ENCODE assay signal across 15 cellular contexts in the genomic region with DNA sequence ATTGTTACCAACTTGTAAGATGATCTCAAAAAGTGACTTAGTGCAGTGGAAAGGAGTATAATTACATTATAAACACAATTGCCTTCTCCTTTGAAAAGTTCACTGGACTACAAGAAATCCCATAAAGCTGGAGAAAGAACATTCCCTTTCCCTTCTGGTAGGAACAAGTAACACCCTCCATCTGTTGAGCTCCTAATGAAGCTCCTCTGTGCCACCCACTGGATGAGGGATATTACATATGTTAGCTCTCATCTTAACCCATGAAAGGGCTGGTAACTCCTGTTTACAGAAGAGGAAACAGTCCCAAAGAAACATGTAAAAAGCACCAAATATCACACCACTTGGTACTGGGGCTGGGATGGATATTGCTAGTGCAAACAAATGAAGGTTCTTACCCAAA. TPM values are rescaled to one million over a fixed set of nuclear protein-coding genes. Genes with fewer than 3 reads are reported as not detected.
DNase-seq lines count a peak whose midpoint lies in the region; ATAC-seq and TF ChIP-seq lines count a peak whose summit lies in the region.
"Had no signal": no experiment of that assay in that cellular context is flagged by ENCODE, and none has a peak within 500 bp of the region (broad histone marks: within the 10 kb centered on the region; RNA-seq: fewer than 3 reads in every experiment).

No MANE protein-coding gene starts in this region.

- H3K27me3 ChIP-seq in suprapubic skin, result no peaks in the 10 kb centered on the region
- H3K27me3 ChIP-seq: SJSA1 had no signal

- H3K9me3 Mint-ChIP-seq in stimulated activated naive CD8-positive, alpha-beta T cell treated with anti-CD3 and anti-CD28 coated beads, Interleukin-15, Interleukin-2, amounts not matched to agents 100 ng/mL and 50 ng/mL, for 24 hours, result no peaks in the 10 kb centered on the region
- H3K9me3 Mint-ChIP-seq in activated naive CD8-positive, alpha-beta T cell treated with anti-CD3 and anti-CD28 coated beads, Interleukin-2, amount 50 U/mL, for 24 hours, result no peaks in the 10 kb centered on the region

- peak overlapping the region; percentile 71 for H3K27ac Mint-ChIP-seq in stimulated activated naive CD8-positive, alpha-beta T cell treated with anti-CD3 and anti-CD28 coated beads, Interleukin-15, Interleukin-2, amounts not matched to agents 100 ng/mL and 50 ng/mL, for 24 hours
- H3K27ac Mint-ChIP-seq in activated naive CD8-positive, alpha-beta T cell treated with anti-CD3 and anti-CD28 coated beads, Interleukin-2, amount 50 U/mL, for 24 hours, result peak overlapping the region; percentile 68

- H3K27me3 Mint-ChIP-seq in stimulated activated naive CD8-positive, alpha-beta T cell treated with anti-CD3 and anti-CD28 coated beads, Interleukin-15, Interleukin-2, amounts not matched to agents 100 ng/mL and 50 ng/mL, for 24 hours, result no peaks in the 10 kb centered on the region
- no peaks in the 10 kb centered on the region for H3K27me3 Mint-ChIP-seq in activated naive CD8-positive, alpha-beta T cell treated with anti-CD3 and anti-CD28 coated beads, Interleukin-2, amount 50 U/mL, for 24 hours

- H3K36me3 ChIP-seq in suprapubic skin, result peaks cover 79% of the 10 kb centered on the region

- H3K4me1 ChIP-seq in suprapubic skin, result peaks cover 6% of the 10 kb centered on the region
- H3K4me1 ChIP-seq: SJSA1 had no signal

- no peak for DNase-seq in stimulated activated naive CD8-positive, alpha-beta T cell treated with anti-CD3 and anti-CD28 coated beads, Interleukin-15, Interleukin-2, amounts not matched to agents 100 U/mL and 50 U/mL, for 24 hours
- DNase-seq in Kasumi-1 (lab: John Stamatoyannopoulos, UW), result peak; percentile 27 to 55
- DNase-seq in activated naive CD8-positive, alpha-beta T cell treated with anti-CD3 and anti-CD28 coated beads, Interleukin-2, amount 50 U/mL, for 24 hours, result no peak
- no peak for DNase-seq in UCSD-AML1 (lab: John Stamatoyannopoulos, UW; ENCODE audit: unreplicated experiment)
- no peak for DNase-seq in T-helper 2 cell
- DNase-seq in suprapubic skin (ENCODE audit: low spot score in 2 of 2), result no peak
- DNase-seq: activated CD8-positive, alpha-beta memory T cell treated with anti-CD3 and anti-CD28 coated beads, Interleukin-2, amount 50 U/mL, for 48 hours; NCI-H1417 treated with DMSO at 0.1 percent for 48 hours; NCI-H526; nucleus accumbens had no signal

- peaks cover 20% of the 10 kb centered on the region for H3K4me1 Mint-ChIP-seq in stimulated activated naive CD8-positive, alpha-beta T cell treated with anti-CD3 and anti-CD28 coated beads, Interleukin-15, Interleukin-2, amounts not matched to agents 100 ng/mL and 50 ng/mL, for 24 hours (ENCODE audit: low read depth)
- peaks cover 21% of the 10 kb centered on the region for H3K4me1 Mint-ChIP-seq in activated naive CD8-positive, alpha-beta T cell treated with anti-CD3 and anti-CD28 coated beads, Interleukin-2, amount 50 U/mL, for 24 hours

- no peak overlapping the region for H3K4me3 ChIP-seq in suprapubic skin
- H3K4me3 ChIP-seq: lung, SJSA1 had no signal

- no peak for TF ChIP-seq POLR2A in suprapubic skin (IDR thresholded peaks at IDR 0.05)

- no peaks in the 10 kb centered on the region for H3K9me3 ChIP-seq in suprapubic skin
- H3K9me3 ChIP-seq: SJSA1 had no signal

- TF ChIP-seq CTCF in suprapubic skin (IDR thresholded peaks at IDR 0.05), result no peak

- no peak for ATAC-seq in stimulated activated naive CD8-positive, alpha-beta T cell treated with anti-CD3 and anti-CD28 coated beads, Interleukin-15, Interleukin-2, amounts not matched to agents 100 U/mL and 50 U/mL, for 24 hours
- peak; percentile 24 for ATAC-seq in activated naive CD8-positive, alpha-beta T cell treated with anti-CD3 and anti-CD28 coated beads, Interleukin-2, amount 50 U/mL, for 24 hours
- no peak for ATAC-seq in HG03521 (IDR thresholded peaks at IDR 0.05; ENCODE audit: unreplicated experiment)

- TF ChIP-seq EP300 in suprapubic skin (IDR thresholded peaks at IDR 0.05), result no peak

- H3K36me3 Mint-ChIP-seq in stimulated activated naive CD8-positive, alpha-beta T cell treated with anti-CD3 and anti-CD28 coated beads, Interleukin-15, Interleukin-2, amounts not matched to agents 100 ng/mL and 50 ng/mL, for 24 hours (ENCODE audit: low read depth), result peaks cover 58% of the 10 kb centered on the region
- H3K36me3 Mint-ChIP-seq in activated naive CD8-positive, alpha-beta T cell treated with anti-CD3 and anti-CD28 coated beads, Interleukin-2, amount 50 U/mL, for 24 hours (ENCODE audit: low read depth), result peaks cover 53% of the 10 kb centered on the region

- no peak overlapping the region for H3K27ac ChIP-seq in suprapubic skin
- H3K27ac ChIP-seq: C4-2B, SJSA1 had no signal

- no peak overlapping the region for H3K4me3 Mint-ChIP-seq in stimulated activated naive CD8-positive, alpha-beta T cell treated with anti-CD3 and anti-CD28 coated beads, Interleukin-15, Interleukin-2, amounts not matched to agents 100 ng/mL and 50 ng/mL, for 24 hours
- no peak overlapping the region for H3K4me3 Mint-ChIP-seq in activated naive CD8-positive, alpha-beta T cell treated with anti-CD3 and anti-CD28 coated beads, Interleukin-2, amount 50 U/mL, for 24 hours

RNA-seq across cellular contexts. Expression of a gene that starts 8.1 kb away (rescaled TPM):
- total RNA-seq in suprapubic skin, result 100 to 1,000 TPM; 106 to 238 (median 209) TPM

RNA-seq across cellular contexts. Expression of a gene that starts 11.8 kb away (rescaled TPM):
- total RNA-seq in suprapubic skin, result 10 to 100 TPM; 24.0 to 35.1 (median 28.5) TPM

RNA-seq across cellular contexts. Expression of a gene that starts 11.9 kb away (rescaled TPM):
- total RNA-seq in suprapubic skin, result 10 to 100 TPM; 24.5 to 35.8 (median 28.2) TPM

RNA-seq across cellular contexts. Expression of a gene that starts 32.9 kb away (rescaled TPM):
- 10 to 100 TPM; 24.5 to 49.3 (median 48.6) TPM for total RNA-seq in suprapubic skin

Comparison
In these comparisons a context has a peak if more than half of its experiments do, and no peak if none do; other contexts are left out.
1. DNase-seq: peak in Kasumi-1 (2 of 2); none in stimulated activated naive CD8-positive, alpha-beta T cell treated with anti-CD3 and anti-CD28 coated beads, Interleukin-15, Interleukin-2, amounts not matched to agents 100 U/mL and 50 U/mL, for 24 hours (single experiment), activated naive CD8-positive, alpha-beta T cell treated with anti-CD3 and anti-CD28 coated beads, Interleukin-2, amount 50 U/mL, for 24 hours (single experiment), UCSD-AML1 (single experiment), T-helper 2 cell (0 of 5) and suprapubic skin (0 of 2).